8 cellular contexts compared by ENCODE assay signal in the genomic region with DNA sequence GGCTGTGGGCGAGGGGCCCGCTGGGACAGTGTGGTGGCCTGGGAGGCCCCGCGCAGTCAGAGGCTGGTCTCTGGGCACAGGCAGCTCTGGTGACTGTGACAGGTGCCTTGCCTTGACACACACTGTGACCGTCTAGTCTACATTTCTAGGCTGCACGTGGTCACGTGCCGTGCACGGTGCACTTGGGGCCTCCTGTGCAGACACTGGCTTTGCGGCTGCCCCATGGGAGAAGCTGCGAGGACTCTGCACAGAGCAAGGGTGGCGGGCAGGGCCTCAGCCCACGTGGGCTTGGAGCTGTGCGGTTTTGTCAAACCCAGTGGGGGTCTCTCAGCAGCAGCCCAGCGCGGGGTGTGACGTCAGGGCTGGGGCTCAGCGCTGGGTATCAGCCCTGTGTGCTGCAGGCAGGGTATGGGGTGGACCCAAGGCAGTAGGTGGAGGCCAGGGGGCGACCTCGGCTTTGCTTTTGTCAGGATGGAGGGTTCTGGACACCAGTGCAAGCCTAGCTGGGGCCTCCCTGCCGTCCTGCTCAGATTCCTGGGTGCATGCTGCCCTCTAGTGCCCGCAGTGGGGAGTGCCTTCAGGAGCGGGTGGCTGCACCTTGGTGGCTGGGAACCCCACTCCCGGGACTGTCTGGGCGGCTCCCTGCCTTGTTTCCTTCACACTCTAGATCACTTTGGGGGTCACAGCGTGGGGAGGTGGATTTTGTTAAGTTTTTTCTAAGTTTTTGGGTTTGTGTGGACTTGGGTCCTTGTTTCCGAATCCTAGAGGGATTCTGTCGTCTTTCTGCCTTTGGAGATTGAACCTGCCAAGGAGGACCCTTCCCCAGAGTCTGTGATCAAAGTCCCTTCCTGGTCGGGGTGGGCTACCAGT.
A peak's percentile ranks its signal among the peaks of the same experiment; 100 is the strongest.
DNase-seq lines count a peak whose midpoint lies in the region; ATAC-seq and TF ChIP-seq lines count a peak whose summit lies in the region.

No MANE protein-coding gene starts in this region.

- in situ Hi-C loops in SK-MEL-5 (cut with HindIII; ENCODE audit: low pct_unique_long_range_greater_than_20kb, low sequenced_read_pairs), result no loop called here

- H3K4me3 ChIP-seq in Karpas-422 (ENCODE audit: low read length), result no peak overlapping the region; the same call in 1 of the 2 replicates
- no peak overlapping the region for H3K4me3 ChIP-seq in gastroesophageal sphincter
- no peak overlapping the region for H3K4me3 ChIP-seq in ovary
- H3K4me3 ChIP-seq in thyroid gland (replicated peaks in 1 of 3), result no peak overlapping the region

- H3K4me2 ChIP-seq in Karpas-422 (ENCODE audit: low read depth, low read length, poor library complexity, severe bottlenecking), result peak overlapping the region; percentile 45

- TF ChIP-seq POLR2A in gastroesophageal sphincter (IDR thresholded peaks at IDR 0.05), result no peak
- no peak for TF ChIP-seq POLR2A in ovary (IDR thresholded peaks at IDR 0.05)
- no peak for TF ChIP-seq POLR2A in thyroid gland (IDR thresholded peaks at IDR 0.05)

- H4K20me1 ChIP-seq in Karpas-422 (ENCODE audit: insufficient read depth, low read depth, low read length), result peaks cover 4% of the 10 kb centered on the region; the same call in 1 of the 2 replicates

- TF ChIP-seq CTCF in gastroesophageal sphincter (IDR thresholded peaks at IDR 0.05), result peak in 3 of 4 experiments; percentile 94
- TF ChIP-seq CTCF in ovary (IDR thresholded peaks at IDR 0.05), result peak; percentile 90 to 93 (median 93)
- peak; percentile 72 to 96 (median 91) for TF ChIP-seq CTCF in thyroid gland (IDR thresholded peaks at IDR 0.05)

- no peaks in the 10 kb centered on the region for H3K27me3 ChIP-seq in Karpas-422 (ENCODE audit: low read length)
- no peaks in the 10 kb centered on the region for H3K27me3 ChIP-seq in gastroesophageal sphincter
- no peaks in the 10 kb centered on the region for H3K27me3 ChIP-seq in ovary
- no peaks in the 10 kb centered on the region for H3K27me3 ChIP-seq in thyroid gland

- no peaks in the 10 kb centered on the region for H3K9me2 ChIP-seq in Karpas-422 (replicated peaks; ENCODE audit: insufficient read depth, low read length)

- H3K36me3 ChIP-seq in Karpas-422 (ENCODE audit: insufficient read depth, low read length) (no peaks in the 10 kb centered on the region), gastroesophageal sphincter (peaks cover 0 to 34% of the 10 kb centered on the region in 2 donors), ovary (no peaks in the 10 kb centered on the region), thyroid gland (peaks cover 9 to 17% of the 10 kb centered on the region in 2 donors)

- H3K9me3 ChIP-seq in Karpas-422 (ENCODE audit: low read length), result no peaks in the 10 kb centered on the region
- H3K9me3 ChIP-seq in gastroesophageal sphincter, result no peaks in the 10 kb centered on the region
- no peaks in the 10 kb centered on the region for H3K9me3 ChIP-seq in ovary
- H3K9me3 ChIP-seq in thyroid gland, result no peaks in the 10 kb centered on the region

- H3K4me1 ChIP-seq in Karpas-422 (ENCODE audit: low read length), result peaks cover 26% of the 10 kb centered on the region
- H3K4me1 ChIP-seq in gastroesophageal sphincter, result peaks cover 0 to 75% (median 18%) of the 10 kb centered on the region in 3 donors
- H3K4me1 ChIP-seq in ovary (ENCODE audit: insufficient read depth), result peaks cover 25% of the 10 kb centered on the region
- H3K4me1 ChIP-seq in thyroid gland, result peaks cover 24 to 30% of the 10 kb centered on the region in 2 donors

- peaks cover 17% of the 10 kb centered on the region for H3K79me2 ChIP-seq in Karpas-422 (ENCODE audit: low read length)

- TF ChIP-seq EP300 in gastroesophageal sphincter (IDR thresholded peaks at IDR 0.05) (no peak), ovary (IDR thresholded peaks at IDR 0.05) (no peak)

- peak overlapping the region; percentile 38; the same call in 1 of the 2 replicates for H3K9ac ChIP-seq in Karpas-422 (ENCODE audit: low read length)

- ATAC-seq in gastroesophageal sphincter, result peak; percentile 84

- no peak overlapping the region for H2AFZ ChIP-seq in Karpas-422 (ENCODE audit: low read length)

- peak overlapping the region; percentile 58 for H3K27ac ChIP-seq in Karpas-422 (ENCODE audit: low read length)
- H3K27ac ChIP-seq in gastroesophageal sphincter, result peak overlapping the region in 2 of 4 donors; percentile 4 to 38
- no peak overlapping the region for H3K27ac ChIP-seq in ovary
- H3K27ac ChIP-seq in thyroid gland, result peak overlapping the region in 1 of 3 donors; percentile 23

- DNase-seq in NCI-H187 (lab: John Stamatoyannopoulos, UW) (peak; percentile 62 to 64), NCI-H187 treated with DMSO at 0.1 percent for 48 hours (lab: John Stamatoyannopoulos, UW) (no peak), Karpas-422 (peak; percentile 95), SK-MEL-5 (ENCODE audit: low read depth, low spot score) (peak; percentile 68), activated gamma-delta T cell treated with Interleukin-2 at 50 U/mL for 16 hours (peak; percentile 80), ovary (peak; percentile 77 to 93 (median 88)), thyroid gland (peak; percentile 79 to 84)

- intact Hi-C loops in ovary (cut with DNase I) (loop anchor here (2.0 to 10.0 kb wide), 8 partner anchors 54 to 224 kb away; no protein-coding TSS in a partner anchor), thyroid gland (cut with DNase I) (loop anchor here (2.0 to 5.0 kb wide), 3 partner anchors 121 to 224 kb away; no protein-coding TSS in a partner anchor)

- 53% methylated on average over 3 of the region's 29 CpGs; no CpG with 5 or more reads in 1 of the 2 donors for WGBS in gastroesophageal sphincter (ENCODE audit: low coverage in 1 of 2), 2 donors
- WGBS in ovary, 3 donors, result 44 to 51% (median 46%) methylated on average over 24 to 29 of the region's 29 CpGs
- WGBS in thyroid gland, 2 donors, result 46 to 58% methylated on average over 10 to 24 of the region's 29 CpGs
